Comparison of ENCODE assay signal across 8 cellular contexts in the genomic region with DNA sequence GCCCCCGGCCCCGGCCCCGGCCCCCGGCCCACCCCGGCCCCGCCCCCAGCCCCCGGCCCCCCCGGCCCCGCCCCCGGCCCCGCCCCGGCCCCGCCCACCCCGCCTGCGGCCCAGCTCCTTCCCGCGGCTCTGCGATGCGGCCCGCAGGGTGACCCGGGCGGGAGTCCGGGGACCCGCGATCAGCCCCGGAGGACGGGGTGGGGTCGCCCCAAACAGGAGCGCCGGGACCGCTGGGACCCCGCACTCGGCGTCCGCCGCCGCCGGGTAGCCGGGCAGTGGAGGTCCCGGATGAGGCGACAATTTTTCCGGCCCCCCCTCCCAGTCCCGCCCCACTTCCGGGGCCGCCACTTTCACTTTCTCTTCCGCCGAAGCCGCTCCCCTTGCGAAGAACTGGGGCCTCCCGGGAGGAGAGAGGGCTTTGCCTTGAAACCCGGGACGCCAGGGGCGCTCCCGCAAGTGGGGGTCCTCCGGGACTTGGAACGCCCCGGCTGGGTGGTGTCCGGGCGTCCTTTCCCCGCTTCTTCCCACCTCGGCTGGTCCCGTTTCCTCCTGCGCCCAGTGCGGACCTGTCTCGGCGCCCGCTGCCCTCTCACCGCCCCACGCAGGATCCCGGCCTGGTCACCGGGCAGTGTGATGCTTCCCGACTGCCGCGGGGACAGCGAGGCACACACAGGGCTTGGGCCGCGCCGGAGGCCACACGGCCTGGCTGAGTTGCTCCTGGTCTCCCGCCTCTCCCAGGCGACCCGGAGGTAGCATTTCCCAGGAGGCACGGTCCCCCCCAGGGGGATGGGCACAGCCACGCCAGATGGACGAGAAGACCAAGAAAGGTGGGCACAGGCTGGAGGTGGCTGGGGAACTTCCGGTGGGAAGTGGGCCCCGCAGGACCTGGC. TPM values are rescaled to one million over a fixed set of nuclear protein-coding genes. Genes with fewer than 3 reads are reported as not detected.
A peak's percentile ranks its signal among the peaks of the same experiment; 100 is the strongest.
DNase-seq lines count a peak whose midpoint lies in the region; ATAC-seq, FAIRE-seq and TF ChIP-seq lines count a peak whose summit lies in the region.

Gene RBCK1 (plus strand): TSS at position 347 of the 890 bp plus-strand sequence. CDS start 459 bp downstream, at position 806.

- intact Hi-C loops in spleen (cut with DNase I; ENCODE audit: low total_unique reads): no loop called here

- H3K9me3 ChIP-seq in spleen: no peaks in the 10 kb centered on the region

- H3K36me3 Mint-ChIP-seq in WTC11: peaks cover 35% of the 10 kb centered on the region

- H3K4me1 ChIP-seq in ACC112 (ENCODE audit: control insufficient read depth, insufficient read depth, low read length, unreplicated experiment) (peaks cover 16% of the 10 kb centered on the region), spleen (peaks cover 17 to 56% (median 35%) of the 10 kb centered on the region in 6 donors)

- ATAC-seq in GM18867 (IDR thresholded peaks at IDR 0.05; ENCODE audit: unreplicated experiment) (peak; percentile 69), HG03095 (IDR thresholded peaks at IDR 0.05; ENCODE audit: unreplicated experiment) (peak; percentile 67), WTC11 (peak; percentile 18)

- H3K79me2 ChIP-seq in ACC112 (ENCODE audit: control insufficient read depth, insufficient read depth, low read length, unreplicated experiment): peaks cover 49% of the 10 kb centered on the region

- H3K27ac Mint-ChIP-seq in WTC11: peak within 1 kb of the TSS; percentile 97

- WGBS in spleen, 5 donors: 0 to 1% (median 0%) methylated on average over 35 to 81 of the region's 87 CpGs

- H3K4me3 Mint-ChIP-seq in WTC11: peak within 1 kb of the TSS; percentile 86

- H3K27ac ChIP-seq in ACC112 (ENCODE audit: low read depth, low read length) (peak within 1 kb of the TSS; percentile 75), spleen (peak within 1 kb of the TSS; percentile 88 to 99 (median 96))

- TF ChIP-seq CTCF in WTC11 (IDR thresholded peaks at IDR 0.05) (no peak), bronchial epithelial cell (IDR thresholded peaks at IDR 0.05; ENCODE audit: insufficient read depth, low read length, severe bottlenecking) (no peak), spleen (IDR thresholded peaks at IDR 0.05 in 8 of 11, conservative IDR thresholded peaks at IDR 0.05 in 3 of 11) (peak in 2 of 11 experiments; percentile 5 to 8)

- peak in 1 of 3 donors; percentile 15 for TF ChIP-seq POLR2A in spleen (IDR thresholded peaks at IDR 0.05)

- H3K27me3 ChIP-seq in ACC112 (ENCODE audit: insufficient read depth, low read length) (no peaks in the 10 kb centered on the region), bronchial epithelial cell (ENCODE audit: control insufficient read depth, insufficient read depth, low read length) (no peaks in the 10 kb centered on the region), spleen (replicated peaks in 1 of 7) (no peaks in the 10 kb centered on the region)

- POLR2A ChIA-PET in WTC11 (lab: Charles Lee): interaction anchor here (0.6 to 1.8 kb wide), 14 partner anchors 10 to 237 kb away, joined by 3 to 11 read pairs (median 4); partner anchors contain the start of genes NRSN2 and TRIB3

- H3K36me3 ChIP-seq in ACC112 (ENCODE audit: insufficient read depth, low read length) (peaks cover 32% of the 10 kb centered on the region), bronchial epithelial cell (ENCODE audit: control insufficient read depth, insufficient read depth, low read length) (peaks cover 14% of the 10 kb centered on the region), spleen (peaks cover 0 to 36% (median 27%) of the 10 kb centered on the region in 6 donors)

- peaks cover 5% of the 10 kb centered on the region; the same call in 1 of the 2 replicates for H3K27me3 Mint-ChIP-seq in WTC11 (ENCODE audit: low read depth)

- peaks cover 21% of the 10 kb centered on the region for H3K9me3 Mint-ChIP-seq in WTC11

- FAIRE-seq in bronchial epithelial cell (lab: Jason Lieb, UNC): no peak

- DNase-seq in NCI-H2171 (lab: John Stamatoyannopoulos, UW) (peak; percentile 87), WTC11 (ENCODE audit: low spot score) (peak; percentile 70), bronchial epithelial cell (ENCODE audit: low read depth) (peak; percentile 41), inferior parietal cortex (ENCODE audit: extremely low spot score) (peak; percentile 79), spleen (peak; percentile 97)

- peaks cover 21% of the 10 kb centered on the region for H3K4me1 Mint-ChIP-seq in WTC11

- CTCF ChIA-PET in WTC11 (lab: Charles Lee): interaction anchor here (0.8 to 1.8 kb wide), 11 partner anchors 9 to 353 kb away, joined by 3 to 23 read pairs (median 4); partner anchors contain the start of genes NRSN2 and TBC1D20

- H3K4me3 ChIP-seq in ACC112 (ENCODE audit: low read depth, low read length) (peak within 1 kb of the TSS; percentile 97), bronchial epithelial cell (ENCODE audit: low read depth, low read length) (peak within 1 kb of the TSS; percentile 99), spleen (peak within 1 kb of the TSS; percentile 66 to 99 (median 96))

- H2AFZ ChIP-seq in ACC112 (ENCODE audit: low read length, unreplicated experiment): peak within 1 kb of the TSS; percentile 65

TF ChIP-seq in WTC11, 78 proteins besides CTCF, POLR2A, EP300 and RAD21 (continues in another document):
- TF ChIP-seq GRHL2 (CRISPR knock-in tag; IDR thresholded peaks at IDR 0.05; ENCODE audit: insufficient replicate concordance, severe bottlenecking): no peak
- TF ChIP-seq MAX (CRISPR knock-in tag; IDR thresholded peaks at IDR 0.05): peak; percentile 40; the same call in 1 of the 2 replicates
- TF ChIP-seq ATF1 (CRISPR knock-in tag; IDR thresholded peaks at IDR 0.05): no peak
- no peak; the same call in 1 of the 2 replicates for TF ChIP-seq FOXP4 (CRISPR knock-in tag; IDR thresholded peaks at IDR 0.05)
- no peak for TF ChIP-seq HMGA2 (CRISPR knock-in tag; IDR thresholded peaks at IDR 0.05)
- no peak for TF ChIP-seq CREM (CRISPR knock-in tag; IDR thresholded peaks at IDR 0.05)
- TF ChIP-seq NR3C1 (CRISPR knock-in tag; conservative IDR thresholded peaks at IDR 0.05; ENCODE audit: low read depth): 0 out of 2 replicates have a peak, but pooled peaks have one; percentile 54
- no peak for TF ChIP-seq ATF2 (CRISPR knock-in tag; IDR thresholded peaks at IDR 0.05; ENCODE audit: borderline replicate concordance, low read depth)
- TF ChIP-seq IRF2 (CRISPR knock-in tag; IDR thresholded peaks at IDR 0.05; ENCODE audit: borderline replicate concordance, low read depth): peak; percentile 97; the same call in 1 of the 2 replicates
- TF ChIP-seq ZNF138 (CRISPR knock-in tag; conservative IDR thresholded peaks at IDR 0.05): no peak
- no peak for TF ChIP-seq ZNF263 (CRISPR knock-in tag; IDR thresholded peaks at IDR 0.05; ENCODE audit: low read depth)
- no peak for TF ChIP-seq ZNF512 (CRISPR knock-in tag; IDR thresholded peaks at IDR 0.05; ENCODE audit: borderline replicate concordance)
- no peak for TF ChIP-seq ESRRA (CRISPR knock-in tag; IDR thresholded peaks at IDR 0.05; ENCODE audit: borderline replicate concordance)
- TF ChIP-seq PRRX2 (CRISPR knock-in tag; IDR thresholded peaks at IDR 0.05): no peak
- TF ChIP-seq ZNF232 (CRISPR knock-in tag; IDR thresholded peaks at IDR 0.05): 0 out of 2 replicates have a peak, but pooled peaks have one; percentile 46

RNA-seq across cellular contexts. Expression of gene RBCK1, which starts in this region (rescaled TPM):
- total RNA-seq in WTC11 (2021): 65.0 to 75.2 TPM (median 69.5 TPM) in 3 replicates
- total RNA-seq in bronchial epithelial cell: 178 and 202 TPM in 2 replicates
- total RNA-seq in spleen: 100 to 1,000 TPM in 4 of 7 donors, 10 to 100 TPM in 3; 90.2 to 124 (median 105) TPM
- polyA plus RNA-seq in spleen: 100 to 1,000 TPM in 1 of 3 donors, 10 to 100 TPM in 2; 78.6 to 152 (median 98.9) TPM

Comparison
In these comparisons a context has a peak if more than half of its experiments do, and no peak if none do; other contexts are left out.
1. Peak in every context shown above with its lines: DNase-seq, ATAC-seq, H3K4me3 ChIP-seq and H3K27ac ChIP-seq.
2. ATAC-seq: peak in every context shown above with its lines; median percentile 69 in GM18867; 67 in HG03095; 18 in WTC11.
3. DNase-seq: peak in every context shown above with its lines; median percentile 97 in spleen; 87 in NCI-H2171; 79 in inferior parietal cortex; 70 in WTC11; 41 in bronchial epithelial cell.